20 cellular contexts compared by ENCODE assay signal in genomic region chr20:18394363-18394762, GRCh38.
"Had no signal": no experiment of that assay in that cellular context is flagged by ENCODE, and none has a peak within 500 bp of the region (broad histone marks: within the 10 kb centered on the region; RNA-seq: fewer than 3 reads in every experiment).

No MANE protein-coding gene starts in this region.

- H3K9ac ChIP-seq: parathyroid adenoma had no signal

- H3K27ac Mint-ChIP-seq: naive thymus-derived CD8-positive, alpha-beta T cell; stimulated activated naive B cell treated with anti-CD40 and anti-IgM and Interleukin-4, amounts not matched to agents 10 μg/mL and 1 μg/mL and 100 μg/mL, for 72 hours had no signal

- DNase-seq: cerebellar nuclear complex; dermis blood vessel endothelial cell; effector CD8-positive, alpha-beta T cell; heart right ventricle; kidney glomerular epithelial cell; naive thymus-derived CD8-positive, alpha-beta T cell; psoas muscle; retina; right lobe of liver; spleen; stimulated activated CD4-positive, alpha-beta T cell treated with anti-CD3 and anti-CD28 coated beads, Interleukin-15, amount 100 ng/mL, for 24 hours; stimulated activated CD4-positive, alpha-beta T cell treated with anti-CD3 and anti-CD28 coated beads, Interleukin-1b, Interleukin-23, amount 100 ng/mL, for 48 hours; stimulated activated CD4-positive, alpha-beta T cell treated with anti-CD3 and anti-CD28 coated beads, Interleukin-4, amount 100 ng/mL, for 4 hours; stimulated activated naive B cell treated with anti-CD40 and anti-IgM and Interleukin-4, amounts not matched to agents 10 μg/mL and 1 μg/mL and 100 μg/mL, for 72 hours; stimulated activated naive CD8-positive, alpha-beta T cell treated with anti-CD3 and anti-CD28 coated beads, Interleukin-15, amount 100 ng/mL, for 72 hours; testis; upper lobe of right lung had no signal

- H3K9me3 ChIP-seq: heart right ventricle, psoas muscle, right lobe of liver, spleen, testis, tibial nerve, upper lobe of right lung, vagina had no signal

- H3K4me1 ChIP-seq: parathyroid adenoma, right lobe of liver, spleen, testis, tibial nerve, vagina had no signal

- H3K36me3 ChIP-seq: right lobe of liver, upper lobe of right lung, vagina had no signal

- H3K79me2 ChIP-seq: parathyroid adenoma had no signal

- H3K4me3 ChIP-seq: heart right ventricle, psoas muscle, right lobe of liver, spleen, testis, tibial nerve, upper lobe of right lung, vagina had no signal

- H3K27ac ChIP-seq: heart right ventricle, parathyroid adenoma, psoas muscle, right lobe of liver, spleen, testis, tibial nerve, upper lobe of right lung, vagina had no signal

- H3K27me3 ChIP-seq: heart right ventricle, right lobe of liver, spleen, testis, tibial nerve, upper lobe of right lung, vagina had no signal

- H2AFZ ChIP-seq: parathyroid adenoma had no signal

- H3K4me1 Mint-ChIP-seq: naive thymus-derived CD8-positive, alpha-beta T cell; stimulated activated naive CD8-positive, alpha-beta T cell treated with anti-CD3 and anti-CD28 coated beads, Interleukin-15, amount 100 ng/mL, for 72 hours had no signal

- H3K27me3 Mint-ChIP-seq: naive thymus-derived CD8-positive, alpha-beta T cell; stimulated activated naive B cell treated with anti-CD40 and anti-IgM and Interleukin-4, amounts not matched to agents 10 μg/mL and 1 μg/mL and 100 μg/mL, for 72 hours; stimulated activated naive CD8-positive, alpha-beta T cell treated with anti-CD3 and anti-CD28 coated beads, Interleukin-15, amount 100 ng/mL, for 72 hours had no signal

- H3K4me3 Mint-ChIP-seq: naive thymus-derived CD8-positive, alpha-beta T cell; stimulated activated naive B cell treated with anti-CD40 and anti-IgM and Interleukin-4, amounts not matched to agents 10 μg/mL and 1 μg/mL and 100 μg/mL, for 72 hours; stimulated activated naive CD8-positive, alpha-beta T cell treated with anti-CD3 and anti-CD28 coated beads, Interleukin-15, amount 100 ng/mL, for 72 hours had no signal

- H3K9me3 Mint-ChIP-seq: naive thymus-derived CD8-positive, alpha-beta T cell; stimulated activated naive CD8-positive, alpha-beta T cell treated with anti-CD3 and anti-CD28 coated beads, Interleukin-15, amount 100 ng/mL, for 72 hours had no signal
